ENCODE assay signal across 26 cellular contexts in genomic region chr18:65876310-65876709, GRCh38.
"Had no signal": no experiment of that assay in that cellular context is flagged by ENCODE, and none has a peak within 500 bp of the region (broad histone marks: within the 10 kb centered on the region; RNA-seq: fewer than 3 reads in every experiment).

No MANE protein-coding gene starts in this region.

- H3K36me3 ChIP-seq: ascending aorta, breast epithelium had no signal

- DNase-seq: activated CD4-positive, alpha-beta memory T cell treated with anti-CD3 and anti-CD28 coated beads, Interleukin-2, amount 10 ng/mL, durations not matched to agents 7 days and 5 days; activated CD4-positive, alpha-beta T cell treated with anti-CD3 and anti-CD28 coated beads for 1 hour; activated CD4-positive, alpha-beta T cell treated with anti-CD3 and anti-CD28 coated beads for 4 hours; activated CD4-positive, alpha-beta T cell treated with anti-CD3 and anti-CD28 coated beads, Interleukin-2, amount 10 ng/mL, durations not matched to agents 7 days and 5 days; activated CD4-positive, alpha-beta T cell treated with anti-CD3 and anti-CD28 coated beads, Interleukin-2, amount 50 U/mL, for 4 hours; activated CD8-positive, alpha-beta memory T cell treated with anti-CD3 and anti-CD28 coated beads, Interleukin-2, amount 50 U/mL, for 48 hours; activated gamma-delta T cell; activated naive CD4-positive, alpha-beta T cell; activated naive CD4-positive, alpha-beta T cell treated with anti-CD3 and anti-CD28 coated beads, Interleukin-2, amount 10 ng/mL, durations not matched to agents 7 days and 5 days; activated naive CD8-positive, alpha-beta T cell treated with anti-CD3 and anti-CD28 coated beads, Interleukin-2, amount 10 ng/mL, durations not matched to agents 7 days and 5 days; activated T-cell treated with anti-CD3 and anti-CD28 coated beads for 4 hours; activated T-cell treated with anti-CD3 and anti-CD28 coated beads, Interleukin-2, amount 50 U/mL, for 24 hours; activated T-cell treated with anti-CD3 and anti-CD28 coated beads, Interleukin-2, amount 50 U/mL, for 72 hours; dorsolateral prefrontal cortex; effector memory CD4-positive, alpha-beta T cell; endodermal cell; foreskin fibroblast; head of caudate nucleus; T-helper 17 cell; T1000 had no signal

- H3K4me1 ChIP-seq: ascending aorta, breast epithelium had no signal

- H3K4me3 ChIP-seq: ascending aorta, breast epithelium, coronary artery, dorsolateral prefrontal cortex had no signal

- ATAC-seq: activated naive CD4-positive, alpha-beta T cell treated with anti-CD3 and anti-CD28 coated beads, Interleukin-2, amount 50 U/mL, for 72 hours; activated T-cell treated with anti-CD3 and anti-CD28 coated beads, Interleukin-2, amount 50 U/mL, for 72 hours; esophagus mucosa; T-helper 17 cell; WTC11 had no signal

- H3K27ac ChIP-seq: ascending aorta, breast epithelium, coronary artery, dorsolateral prefrontal cortex had no signal

- H3K27me3 ChIP-seq: ascending aorta, breast epithelium, dorsolateral prefrontal cortex had no signal

- H3K9me3 ChIP-seq: ascending aorta, breast epithelium had no signal
